Comparison of ENCODE assay signal across 11 cellular contexts in genomic region chr1:170162385-170163226, GRCh38. TPM values are rescaled to one million over a fixed set of nuclear protein-coding genes. Genes with fewer than 3 reads are reported as not detected.
DNase-seq lines count a peak whose midpoint lies in the region; ATAC-seq and TF ChIP-seq lines count a peak whose summit lies in the region.
"Had no signal": no experiment of that assay in that cellular context is flagged by ENCODE, and none has a peak within 500 bp of the region (broad histone marks: within the 10 kb centered on the region; RNA-seq: fewer than 3 reads in every experiment).

No MANE protein-coding gene starts in this region.

- in situ Hi-C loops in astrocyte of the cerebellum (cut with HindIII; ENCODE audit: low sequenced_read_pairs): no loop called here

- H3K4me3 ChIP-seq in astrocyte of the cerebellum (ENCODE audit: low read depth, low read length) (no peak overlapping the region), skeletal muscle cell (ENCODE audit: low read depth, low read length) (no peak overlapping the region)

- ATAC-seq in left cardiac atrium (peak; percentile 68 to 97), GM18868 (IDR thresholded peaks at IDR 0.05; ENCODE audit: unreplicated experiment) (no peak)
- ATAC-seq: stimulated activated naive B cell treated with anti-CD40 and anti-IgM and Interleukin-4, amounts not matched to agents 10 μg/mL and 1 μg/mL and 100 μg/mL, for 72 hours had no signal

- DNase-seq in H4 (ENCODE audit: low spot score) (peak; percentile 75), astrocyte of the cerebellum (ENCODE audit: low read depth) (peak; percentile 94), left cardiac atrium (peak; percentile 57), skeletal muscle cell (ENCODE audit: low read depth) (peak; percentile 96), cerebellar cortex (ENCODE audit: low spot score) (no peak), T-helper 2 cell (no peak)
- no peak for DNase-seq in activated CD4-positive, alpha-beta T cell treated with anti-CD3 and anti-CD28 coated beads for 48 hours
- DNase-seq: NCI-H2029; stimulated activated naive B cell treated with anti-CD40 and anti-IgM and Interleukin-4, amounts not matched to agents 10 μg/mL and 1 μg/mL and 100 μg/mL, for 72 hours had no signal

- no peak for TF ChIP-seq CTCF in astrocyte of the cerebellum (IDR thresholded peaks at IDR 0.05; ENCODE audit: low read depth, low read length, missing control alignments)

- intact Hi-C loops in left cardiac atrium (cut with DNase I): no loop called here

RNA-seq across cellular contexts. Expression of gene NTMT2, which starts 16.8 kb away (rescaled TPM):
- not detected in 2 replicates for total RNA-seq in H4 (2014; rRNA removed; shearing (Covaris generic))
- 1 to 10 TPM in 1 of 2 donors, under 1 TPM in 1; 0.73 to 3.5 TPM for total RNA-seq in left cardiac atrium
- total RNA-seq: T-helper 2 cell treated with Interferon-gamma antibody and Interleukin-4, amounts not matched to agents 100 ng/mL and 5 ng/mL, for 36 hours had no signal

Comparison
In these comparisons a context has a peak if more than half of its experiments do, and no peak if none do; other contexts are left out.
1. DNase-seq: peak in H4 (single experiment), astrocyte of the cerebellum (single experiment), left cardiac atrium (single experiment) and skeletal muscle cell (single experiment); none in cerebellar cortex (single experiment), activated CD4-positive, alpha-beta T cell treated with anti-CD3 and anti-CD28 coated beads for 48 hours (single experiment) and T-helper 2 cell (0 of 5).